In genomic region chr6:145814501-145815350, GRCh38 we compare ENCODE assay signal across 8 cellular contexts. TPM values are rescaled to one million over a fixed set of nuclear protein-coding genes. Genes with fewer than 3 reads are reported as not detected.
DNase-seq lines count a peak whose midpoint lies in the region; ATAC-seq lines count a peak whose summit lies in the region.

TSS of gene FBXO30 (minus strand) at chr6:145814795. CDS start at chr6:145806405, 8,390 bp downstream.

- peak; percentile 50 for ATAC-seq in GM21367 (IDR thresholded peaks at IDR 0.05; ENCODE audit: unreplicated experiment)

- H3K4me3 ChIP-seq in mononuclear cell (ENCODE audit: low read length), result peak within 1 kb of the TSS; percentile 60

- DNase-seq in Caki2 (ENCODE audit: low read depth) (peak; percentile 88), HT1080 (ENCODE audit: low read depth) (peak; percentile 86), NOMO-1 treated with dmso at 0.1 percent for 144 hours (lab: John Stamatoyannopoulos, UW; ENCODE audit: unreplicated experiment) (peak; percentile 72), epidermal melanocyte (ENCODE audit: insufficient read length, low spot score) (peak; percentile 75)
- DNase-seq in activated CD8-positive, alpha-beta memory T cell treated with anti-CD3 and anti-CD28 coated beads, Interleukin-2, amount 50 U/mL, for 48 hours, result peak; percentile 92
- DNase-seq in stimulated activated CD8-positive, alpha-beta memory T cell treated with anti-CD3 and anti-CD28 coated beads, Interleukin-4, amount 100 ng/mL, for 1 hour (ENCODE audit: low read depth in 2 of 2, low spot score in 1 of 2), result peak; percentile 67 to 68

- no peaks in the 10 kb centered on the region for H3K9me3 ChIP-seq in mononuclear cell (ENCODE audit: low read depth, low read length)

- H3K4me1 ChIP-seq in mononuclear cell (ENCODE audit: insufficient read depth, low read length), result peaks cover 22% of the 10 kb centered on the region

- no peaks in the 10 kb centered on the region for H3K27me3 ChIP-seq in mononuclear cell (ENCODE audit: insufficient read depth, low read length)

- in situ Hi-C loops in Caki2 (cut with HindIII; ENCODE audit: low pct_unique_long_range_greater_than_20kb, low sequenced_read_pairs), result no loop called here

RNA-seq across cellular contexts. Expression of gene FBXO30, which starts in this region (rescaled TPM):
- 4.0 and 5.0 TPM in 2 replicates for total RNA-seq in Caki2 (2014; rRNA removed; shearing (Covaris generic); ENCODE audit: low replicate concordance)
- total RNA-seq in HT1080 (2014; rRNA removed; shearing (Covaris generic)), result 4.1 and 7.2 TPM in 2 replicates
- polyA plus RNA-seq in HT1080 (2015; cell fraction: cytosol; rRNA removed), result 6.6 and 7.9 TPM in 2 replicates
- 9.2 and 9.6 TPM in 2 replicates for polyA plus RNA-seq in HT1080 (2015; cell fraction: nucleus; rRNA removed)
- total RNA-seq in mononuclear cell, result 4.0 TPM

Comparison
In these comparisons a context has a peak if more than half of its experiments do, and no peak if none do; other contexts are left out.
1. Peak in every context shown above with its lines: DNase-seq, ATAC-seq and H3K4me3 ChIP-seq.